8 cellular contexts compared by ENCODE assay signal in genomic region chr22:28882545-28882877, GRCh38. TPM values are rescaled to one million over a fixed set of nuclear protein-coding genes. Genes with fewer than 3 reads are reported as not detected.
DNase-seq lines count a peak whose midpoint lies in the region; ATAC-seq, FAIRE-seq and TF ChIP-seq lines count a peak whose summit lies in the region.

No MANE protein-coding gene starts in this region.

- no peak for TF ChIP-seq CTCF in C4-2B (conservative IDR thresholded peaks at IDR 0.05)
- TF ChIP-seq CTCF in astrocyte (IDR thresholded peaks at IDR 0.05; ENCODE audit: insufficient read depth, low read depth, low read length), result no peak
- TF ChIP-seq CTCF in kidney (IDR thresholded peaks at IDR 0.05; ENCODE audit: borderline replicate concordance, extremely low read depth, insufficient read depth), result no peak

- no peaks in the 10 kb centered on the region for H3K36me3 ChIP-seq in astrocyte (ENCODE audit: insufficient read depth, low read length)
- H3K36me3 ChIP-seq in kidney (ENCODE audit: control insufficient read depth in 1 of 2, insufficient read depth in 2 of 2, low read length in 2 of 2), result no peaks in the 10 kb centered on the region

- H3K4me1 Mint-ChIP-seq in astrocyte (ENCODE audit: low read depth, unreplicated experiment), result peaks cover 7% of the 10 kb centered on the region
- peaks cover 23% of the 10 kb centered on the region for H3K4me1 Mint-ChIP-seq in stimulated activated naive CD8-positive, alpha-beta T cell treated with anti-CD3 and anti-CD28 coated beads, Interleukin-15, amount 100 ng/mL, for 72 hours

- H3K4me3 Mint-ChIP-seq in astrocyte (ENCODE audit: unreplicated experiment), result peak overlapping the region; percentile 85
- H3K4me3 Mint-ChIP-seq in stimulated activated naive CD8-positive, alpha-beta T cell treated with anti-CD3 and anti-CD28 coated beads, Interleukin-15, amount 100 ng/mL, for 72 hours, result peak overlapping the region; percentile 82 to 88

- H3K9me3 Mint-ChIP-seq in astrocyte (ENCODE audit: unreplicated experiment), result no peaks in the 10 kb centered on the region
- no peaks in the 10 kb centered on the region for H3K9me3 Mint-ChIP-seq in stimulated activated naive CD8-positive, alpha-beta T cell treated with anti-CD3 and anti-CD28 coated beads, Interleukin-15, amount 100 ng/mL, for 72 hours

- peak overlapping the region; percentile 8 for H3K27ac Mint-ChIP-seq in astrocyte (ENCODE audit: unreplicated experiment)
- H3K27ac Mint-ChIP-seq in stimulated activated naive CD8-positive, alpha-beta T cell treated with anti-CD3 and anti-CD28 coated beads, Interleukin-15, amount 100 ng/mL, for 72 hours, result peak overlapping the region in 1 of 2 donors; percentile 82

- H3K9ac ChIP-seq in astrocyte (ENCODE audit: low read length) (peak overlapping the region; percentile 71), kidney (ENCODE audit: low read length in 2 of 2) (peak overlapping the region in 1 of 2 donors; percentile 69)

- peak overlapping the region; percentile 90 for H2AFZ ChIP-seq in astrocyte (ENCODE audit: low read depth, low read length)

- peaks cover 34% of the 10 kb centered on the region for H4K20me1 ChIP-seq in astrocyte (ENCODE audit: insufficient read depth, low read length)

- H3K4me1 ChIP-seq in astrocyte (ENCODE audit: insufficient read depth, low read length) (peaks cover 10% of the 10 kb centered on the region), kidney (ENCODE audit: control insufficient read depth in 1 of 2, insufficient read depth in 1 of 2, low read depth in 1 of 2, low read length in 2 of 2) (peaks cover 9% of the 10 kb centered on the region in 2 donors)

- H3K36me3 Mint-ChIP-seq in astrocyte (ENCODE audit: low read depth, unreplicated experiment), result no peaks in the 10 kb centered on the region

- ATAC-seq in stimulated activated naive CD8-positive, alpha-beta T cell treated with anti-CD3 and anti-CD28 coated beads, Interleukin-15, amount 100 ng/mL, for 72 hours, result no peak
- no peak for ATAC-seq in HG02973 (IDR thresholded peaks at IDR 0.05; ENCODE audit: unreplicated experiment)

- H3K4me3 ChIP-seq in astrocyte (ENCODE audit: insufficient read depth, low read depth, low read length) (peak overlapping the region; percentile 74), kidney (ENCODE audit: low read length in 2 of 2) (peak overlapping the region; percentile 80 to 83)

- H3K4me2 ChIP-seq in astrocyte (ENCODE audit: low read length), result peak overlapping the region; percentile 89

- peaks cover 28% of the 10 kb centered on the region for H3K79me2 ChIP-seq in astrocyte (ENCODE audit: insufficient read depth, low read length)

- no peaks in the 10 kb centered on the region for H3K27me3 Mint-ChIP-seq in astrocyte (ENCODE audit: low read depth, unreplicated experiment)
- peaks cover 45% of the 10 kb centered on the region for H3K27me3 Mint-ChIP-seq in stimulated activated naive CD8-positive, alpha-beta T cell treated with anti-CD3 and anti-CD28 coated beads, Interleukin-15, amount 100 ng/mL, for 72 hours

- H3K9me3 ChIP-seq in astrocyte (ENCODE audit: insufficient read depth, low read depth, low read length), result no peaks in the 10 kb centered on the region
- H3K9me3 ChIP-seq in kidney (ENCODE audit: control insufficient read depth in 1 of 2, low read length in 2 of 2), result no peaks in the 10 kb centered on the region

- intact Hi-C loops in kidney (cut with DNase I), result no loop called here

- no peak for FAIRE-seq in astrocyte (lab: Jason Lieb, UNC)
- FAIRE-seq in kidney (lab: Jason Lieb, UNC), result no peak

- peak overlapping the region; percentile 65 for H3K27ac ChIP-seq in C4-2B
- no peak overlapping the region for H3K27ac ChIP-seq in astrocyte (ENCODE audit: low read depth, low read length)
- H3K27ac ChIP-seq in kidney (ENCODE audit: low read depth in 2 of 2, low read length in 2 of 2), result no peak overlapping the region

- no peaks in the 10 kb centered on the region for H3K27me3 ChIP-seq in astrocyte (ENCODE audit: insufficient read depth, low read length)

- DNase-seq in LHCN-M2 (ENCODE audit: low read depth) (peak; percentile 26), astrocyte (ENCODE audit: low read depth) (no peak), kidney (no peak), NCI-H774 (lab: John Stamatoyannopoulos, UW) (no peak)
- peak in 1 of 2 donors; percentile 19 for DNase-seq in stimulated activated naive CD8-positive, alpha-beta T cell treated with anti-CD3 and anti-CD28 coated beads, Interleukin-15, amount 100 ng/mL, for 72 hours
- DNase-seq in activated effector memory CD4-positive, alpha-beta T cell treated with anti-CD3 and anti-CD28 coated beads, Interleukin-2, amount 50 U/mL, for 16 hours, result no peak

RNA-seq across cellular contexts. Expression of gene ZNRF3, which starts 0.9 kb away (rescaled TPM):
- total RNA-seq in LHCN-M2 (2014; rRNA removed), result 6.3 and 6.5 TPM in 2 replicates
- polyA plus RNA-seq in LHCN-M2 (2012), result 2.1 TPM
- 5.8 and 5.9 TPM in 2 replicates for total RNA-seq in astrocyte
- 24.4 TPM for total RNA-seq in kidney
- 6.8 TPM for polyA plus RNA-seq in kidney (ENCODE audit: insufficient read depth, low read depth, low replicate concordance)
